Comparison of ENCODE assay signal across 8 cellular contexts in genomic region chr1:207672525-207673130, GRCh38. TPM values are rescaled to one million over a fixed set of nuclear protein-coding genes. Genes with fewer than 3 reads are reported as not detected.
DNase-seq lines count a peak whose midpoint lies in the region; ATAC-seq and TF ChIP-seq lines count a peak whose summit lies in the region.

No MANE protein-coding gene starts in this region.

- no peak overlapping the region for H3K4me3 Mint-ChIP-seq in progenitor cell of endocrine pancreas (ENCODE audit: low read depth)

- no peak overlapping the region for H3K4me2 ChIP-seq in OCI-LY7 (ENCODE audit: low read length)

- ATAC-seq in gastroesophageal sphincter (no peak), HG02870 (IDR thresholded peaks at IDR 0.05; ENCODE audit: unreplicated experiment) (no peak)

- no peaks in the 10 kb centered on the region for H3K36me3 ChIP-seq in OCI-LY7 (ENCODE audit: insufficient read depth, low read length)
- no peaks in the 10 kb centered on the region for H3K36me3 ChIP-seq in gastroesophageal sphincter

- no peaks in the 10 kb centered on the region for H3K79me2 ChIP-seq in OCI-LY7 (ENCODE audit: insufficient read depth, low read depth, low read length)

- CTCF ChIA-PET in OCI-LY7 (lab: Charles Lee; ENCODE audit: unreplicated experiment), result no interaction called here

- H3K36me3 Mint-ChIP-seq in progenitor cell of endocrine pancreas (ENCODE audit: insufficient read depth), result no peaks in the 10 kb centered on the region

- H3K4me3 ChIP-seq in OCI-LY7 (ENCODE audit: low read depth, low read length, poor library complexity, severe bottlenecking) (no peak overlapping the region), epithelial cell of proximal tubule (ENCODE audit: low read depth, low read length) (no peak overlapping the region), gastroesophageal sphincter (no peak overlapping the region)

- H3K4me1 ChIP-seq in OCI-LY7 (ENCODE audit: insufficient read depth, low read length, poor library complexity, severe bottlenecking) (peaks cover 12% of the 10 kb centered on the region), gastroesophageal sphincter (peaks cover 0 to 12% (median 0%) of the 10 kb centered on the region in 3 donors)

- no peaks in the 10 kb centered on the region for H3K4me1 Mint-ChIP-seq in progenitor cell of endocrine pancreas (ENCODE audit: low read depth)

- H4K20me1 ChIP-seq in OCI-LY7 (ENCODE audit: insufficient read depth, low read length), result no peaks in the 10 kb centered on the region

- H3K27me3 Mint-ChIP-seq in progenitor cell of endocrine pancreas, result peaks cover 44% of the 10 kb centered on the region

- H3K9me3 Mint-ChIP-seq in progenitor cell of endocrine pancreas (ENCODE audit: low read depth), result no peaks in the 10 kb centered on the region

- intact Hi-C loops in OCI-LY7 (cut with micrococcal nuclease; ENCODE audit: unreplicated experiment), result no loop called here

- peak; percentile 78 for TF ChIP-seq CTCF in OCI-LY7 (conservative IDR thresholded peaks at IDR 0.05; ENCODE audit: low read length)
- peak; percentile 83 for TF ChIP-seq CTCF in epithelial cell of proximal tubule (conservative IDR thresholded peaks at IDR 0.05; ENCODE audit: low read depth, low read length)
- TF ChIP-seq CTCF in progenitor cell of endocrine pancreas (IDR thresholded peaks at IDR 0.05; ENCODE audit: unreplicated experiment), result peak; percentile 70
- TF ChIP-seq CTCF in gastroesophageal sphincter (IDR thresholded peaks at IDR 0.05), result no peak

- DNase-seq in DMS 273 (lab: John Stamatoyannopoulos, UW; ENCODE audit: unreplicated experiment) (peak; percentile 65), HuH-7.5 (ENCODE audit: low spot score) (peak; percentile 45), OCI-LY7 (ENCODE audit: low spot score) (peak; percentile 31), epithelial cell of proximal tubule (ENCODE audit: low read depth) (no peak), progenitor cell of endocrine pancreas (ENCODE audit: low spot score, unreplicated experiment) (no peak)
- no peak for DNase-seq in activated CD4-positive, alpha-beta T cell treated with anti-CD3 and anti-CD28 coated beads for 1 hour

- POLR2A ChIA-PET in OCI-LY7 (lab: Charles Lee), result no interaction called here

- TF ChIP-seq EP300 in gastroesophageal sphincter (IDR thresholded peaks at IDR 0.05), result no peak

- WGBS in gastroesophageal sphincter (ENCODE audit: low coverage in 1 of 2), 2 donors, result 16 to 26% methylated on average over 5 of the region's 5 CpGs

- H3K9me3 ChIP-seq in OCI-LY7 (ENCODE audit: low read length), result no peaks in the 10 kb centered on the region
- H3K9me3 ChIP-seq in gastroesophageal sphincter, result no peaks in the 10 kb centered on the region

- TF ChIP-seq POLR2A in gastroesophageal sphincter (IDR thresholded peaks at IDR 0.05), result no peak

- no peaks in the 10 kb centered on the region for H3K9me2 ChIP-seq in OCI-LY7 (ENCODE audit: insufficient read depth, low read length)

- H2AFZ ChIP-seq in OCI-LY7 (ENCODE audit: low read length), result no peak overlapping the region

- no TSS peak for BruUV-seq in OCI-LY7 (replicated peaks; lab: Mats Ljungman, UMichigan)

- no peak overlapping the region for H3K27ac ChIP-seq in OCI-LY7 (ENCODE audit: low read depth, low read length, poor library complexity, severe bottlenecking)
- no peak overlapping the region for H3K27ac ChIP-seq in gastroesophageal sphincter

- no peak overlapping the region for H3K27ac Mint-ChIP-seq in progenitor cell of endocrine pancreas

- peaks cover 48% of the 10 kb centered on the region for H3K27me3 ChIP-seq in gastroesophageal sphincter

RNA-seq across cellular contexts. Expression of gene CR1L, which starts 27.7 kb away (rescaled TPM):
- not detected in 2 replicates for total RNA-seq in OCI-LY7 (2014; rRNA removed; shearing (Covaris generic))
- total RNA-seq in OCI-LY7 (2022), result not detected in 2 replicates
- not detected in 2 replicates for total RNA-seq in epithelial cell of proximal tubule
- not detected in 2 replicates for total RNA-seq in progenitor cell of endocrine pancreas
- total RNA-seq in gastroesophageal sphincter, result not detected

Comparison
In these comparisons a context has a peak if more than half of its experiments do, and no peak if none do; other contexts are left out.
1. DNase-seq: peak in DMS 273 (single experiment), HuH-7.5 (single experiment) and OCI-LY7 (single experiment); none in epithelial cell of proximal tubule (single experiment), progenitor cell of endocrine pancreas (single experiment) and activated CD4-positive, alpha-beta T cell treated with anti-CD3 and anti-CD28 coated beads for 1 hour (single experiment).
2. CTCF ChIP-seq: peak in OCI-LY7 (single experiment), epithelial cell of proximal tubule (single experiment) and progenitor cell of endocrine pancreas (single experiment); none in gastroesophageal sphincter (0 of 4).